ENCODE assay signal across 1 cellular context in genomic region chr10:51073035-51073434, GRCh38.
TF ChIP-seq lines count a peak whose summit lies in the region.

No MANE protein-coding gene starts in this region.

TF ChIP-seq in neural cell, 6 proteins besides CTCF, POLR2A, EP300 and RAD21:
- TF ChIP-seq REST (IDR thresholded peaks at IDR 0.05; ENCODE audit: borderline replicate concordance) (no peak), EZH2 (IDR thresholded peaks at IDR 0.05; ENCODE audit: borderline replicate concordance, insufficient read depth, low read length, poor library complexity, severe bottlenecking) (no peak)
